ENCODE assay signal across 1 cellular context in the genomic region with DNA sequence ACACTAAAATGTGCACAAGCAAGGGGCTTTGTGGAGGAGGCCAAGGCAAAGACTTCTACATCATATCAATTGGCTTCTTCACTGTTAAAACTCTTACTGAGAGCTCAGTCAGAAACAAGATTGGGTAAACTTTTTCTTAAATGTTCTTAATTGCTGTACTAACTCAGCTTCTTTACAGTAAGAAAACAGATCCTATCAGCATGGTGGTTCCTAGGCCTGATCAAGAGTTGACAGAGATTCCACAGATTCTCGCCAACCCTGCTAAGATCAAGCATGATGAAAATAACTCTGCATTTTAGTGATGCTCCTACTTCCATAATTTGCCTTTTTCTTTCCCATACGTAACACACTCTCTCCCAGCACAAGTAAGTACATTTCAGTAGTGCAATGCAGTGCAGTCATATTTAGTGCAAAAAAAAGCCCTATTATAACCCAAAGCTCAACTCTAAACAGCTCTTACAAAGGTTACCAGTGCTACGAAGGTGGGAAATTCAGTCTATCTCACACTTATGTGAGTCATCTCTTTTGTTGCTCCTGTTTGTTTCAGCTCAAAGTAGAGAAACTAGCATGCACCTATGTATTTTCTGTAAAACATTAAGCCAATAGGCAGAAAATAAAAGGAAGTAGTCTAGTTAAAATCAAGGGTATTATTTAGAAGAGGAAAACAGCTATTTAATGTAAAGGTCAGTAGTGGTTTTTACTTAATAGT.
TF ChIP-seq lines count a peak whose summit lies in the region.

No MANE protein-coding gene starts in this region.

TF ChIP-seq in GM12878, 131 proteins besides CTCF, POLR2A, EP300 and RAD21:
- TF ChIP-seq, protein P1, sequence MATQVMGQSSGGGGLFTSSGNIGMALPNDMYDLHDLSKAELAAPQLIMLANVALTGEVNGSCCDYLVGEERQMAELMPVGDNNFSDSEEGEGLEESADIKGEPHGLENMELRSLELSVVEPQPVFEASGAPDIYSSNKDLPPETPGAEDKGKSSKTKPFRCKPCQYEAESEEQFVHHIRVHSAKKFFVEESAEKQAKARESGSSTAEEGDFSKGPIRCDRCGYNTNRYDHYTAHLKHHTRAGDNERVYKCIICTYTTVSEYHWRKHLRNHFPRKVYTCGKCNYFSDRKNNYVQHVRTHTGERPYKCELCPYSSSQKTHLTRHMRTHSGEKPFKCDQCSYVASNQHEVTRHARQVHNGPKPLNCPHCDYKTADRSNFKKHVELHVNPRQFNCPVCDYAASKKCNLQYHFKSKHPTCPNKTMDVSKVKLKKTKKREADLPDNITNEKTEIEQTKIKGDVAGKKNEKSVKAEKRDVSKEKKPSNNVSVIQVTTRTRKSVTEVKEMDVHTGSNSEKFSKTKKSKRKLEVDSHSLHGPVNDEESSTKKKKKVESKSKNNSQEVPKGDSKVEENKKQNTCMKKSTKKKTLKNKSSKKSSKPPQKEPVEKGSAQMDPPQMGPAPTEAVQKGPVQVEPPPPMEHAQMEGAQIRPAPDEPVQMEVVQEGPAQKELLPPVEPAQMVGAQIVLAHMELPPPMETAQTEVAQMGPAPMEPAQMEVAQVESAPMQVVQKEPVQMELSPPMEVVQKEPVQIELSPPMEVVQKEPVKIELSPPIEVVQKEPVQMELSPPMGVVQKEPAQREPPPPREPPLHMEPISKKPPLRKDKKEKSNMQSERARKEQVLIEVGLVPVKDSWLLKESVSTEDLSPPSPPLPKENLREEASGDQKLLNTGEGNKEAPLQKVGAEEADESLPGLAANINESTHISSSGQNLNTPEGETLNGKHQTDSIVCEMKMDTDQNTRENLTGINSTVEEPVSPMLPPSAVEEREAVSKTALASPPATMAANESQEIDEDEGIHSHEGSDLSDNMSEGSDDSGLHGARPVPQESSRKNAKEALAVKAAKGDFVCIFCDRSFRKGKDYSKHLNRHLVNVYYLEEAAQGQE (IDR thresholded peaks at IDR 0.05; ENCODE audit: low read depth, low read length) = no peak
- TF ChIP-seq PML (IDR thresholded peaks at IDR 0.05; ENCODE audit: low read length) (no peak), TCF12 (IDR thresholded peaks at IDR 0.05; ENCODE audit: low read depth, low read length) (no peak), CHD2 (IDR thresholded peaks at IDR 0.05; ENCODE audit: borderline replicate concordance, low read depth, low read length) (no peak), NFYA (IDR thresholded peaks at IDR 0.05; ENCODE audit: borderline replicate concordance, low read depth, low read length) (no peak), TCF7 (IDR thresholded peaks at IDR 0.05; ENCODE audit: borderline replicate concordance) (no peak), BACH1 (IDR thresholded peaks at IDR 0.05; ENCODE audit: borderline replicate concordance) (no peak), PAX8 (IDR thresholded peaks at IDR 0.05) (no peak), EED (IDR thresholded peaks at IDR 0.05; ENCODE audit: low read depth) (no peak), ZNF274 (IDR thresholded peaks at IDR 0.05; ENCODE audit: insufficient read depth, insufficient read length) (no peak), SIX5 (IDR thresholded peaks at IDR 0.05; ENCODE audit: low read depth, low read length, severe bottlenecking) (no peak), IKZF2 (IDR thresholded peaks at IDR 0.05) (peak in 1 of 2 experiments; percentile 38; a peak in 2 of 4 replicates), KAT2A (conservative IDR thresholded peaks at IDR 0.05; ENCODE audit: control insufficient read depth, low read depth, low read length) (no peak), YY1 (IDR thresholded peaks at IDR 0.05; ENCODE audit: low read depth, low read length) (no peak), YBX1 (IDR thresholded peaks at IDR 0.05) (no peak), GATAD2B (conservative IDR thresholded peaks at IDR 0.05; ENCODE audit: low read depth) (no peak), BHLHE40 (IDR thresholded peaks at IDR 0.05; ENCODE audit: borderline replicate concordance in 1 of 2, low read depth in 2 of 2, low read length in 1 of 2) (0 out of 4 replicates have a peak, but pooled peaks of 1 of the 2 experiments have one; percentile 33), ATF7 (IDR thresholded peaks at IDR 0.05; ENCODE audit: low read depth) (peak; percentile 31; the same call in 1 of the 2 replicates), TCF3 (IDR thresholded peaks at IDR 0.05; ENCODE audit: borderline replicate concordance, insufficient read depth, low read depth, low read length) (no peak), CREM (IDR thresholded peaks at IDR 0.05; ENCODE audit: low read depth) (no peak), POLR2AphosphoS2 (IDR thresholded peaks at IDR 0.05; ENCODE audit: low read depth, low read length) (no peak)
- TF ChIP-seq, protein P2, sequence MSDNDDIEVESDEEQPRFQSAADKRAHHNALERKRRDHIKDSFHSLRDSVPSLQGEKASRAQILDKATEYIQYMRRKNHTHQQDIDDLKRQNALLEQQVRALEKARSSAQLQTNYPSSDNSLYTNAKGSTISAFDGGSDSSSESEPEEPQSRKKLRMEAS (IDR thresholded peaks at IDR 0.05; ENCODE audit: low read depth, low read length) = no peak
- TF ChIP-seq, protein P3, sequence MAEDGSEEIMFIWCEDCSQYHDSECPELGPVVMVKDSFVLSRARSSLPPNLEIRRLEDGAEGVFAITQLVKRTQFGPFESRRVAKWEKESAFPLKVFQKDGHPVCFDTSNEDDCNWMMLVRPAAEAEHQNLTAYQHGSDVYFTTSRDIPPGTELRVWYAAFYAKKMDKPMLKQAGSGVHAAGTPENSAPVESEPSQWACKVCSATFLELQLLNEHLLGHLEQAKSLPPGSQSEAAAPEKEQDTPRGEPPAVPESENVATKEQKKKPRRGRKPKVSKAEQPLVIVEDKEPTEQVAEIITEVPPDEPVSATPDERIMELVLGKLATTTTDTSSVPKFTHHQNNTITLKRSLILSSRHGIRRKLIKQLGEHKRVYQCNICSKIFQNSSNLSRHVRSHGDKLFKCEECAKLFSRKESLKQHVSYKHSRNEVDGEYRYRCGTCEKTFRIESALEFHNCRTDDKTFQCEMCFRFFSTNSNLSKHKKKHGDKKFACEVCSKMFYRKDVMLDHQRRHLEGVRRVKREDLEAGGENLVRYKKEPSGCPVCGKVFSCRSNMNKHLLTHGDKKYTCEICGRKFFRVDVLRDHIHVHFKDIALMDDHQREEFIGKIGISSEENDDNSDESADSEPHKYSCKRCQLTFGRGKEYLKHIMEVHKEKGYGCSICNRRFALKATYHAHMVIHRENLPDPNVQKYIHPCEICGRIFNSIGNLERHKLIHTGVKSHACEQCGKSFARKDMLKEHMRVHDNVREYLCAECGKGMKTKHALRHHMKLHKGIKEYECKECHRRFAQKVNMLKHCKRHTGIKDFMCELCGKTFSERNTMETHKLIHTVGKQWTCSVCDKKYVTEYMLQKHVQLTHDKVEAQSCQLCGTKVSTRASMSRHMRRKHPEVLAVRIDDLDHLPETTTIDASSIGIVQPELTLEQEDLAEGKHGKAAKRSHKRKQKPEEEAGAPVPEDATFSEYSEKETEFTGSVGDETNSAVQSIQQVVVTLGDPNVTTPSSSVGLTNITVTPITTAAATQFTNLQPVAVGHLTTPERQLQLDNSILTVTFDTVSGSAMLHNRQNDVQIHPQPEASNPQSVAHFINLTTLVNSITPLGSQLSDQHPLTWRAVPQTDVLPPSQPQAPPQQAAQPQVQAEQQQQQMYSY (CRISPR knock-in tag; IDR thresholded peaks at IDR 0.05) = no peak
- TF ChIP-seq, protein P4, sequence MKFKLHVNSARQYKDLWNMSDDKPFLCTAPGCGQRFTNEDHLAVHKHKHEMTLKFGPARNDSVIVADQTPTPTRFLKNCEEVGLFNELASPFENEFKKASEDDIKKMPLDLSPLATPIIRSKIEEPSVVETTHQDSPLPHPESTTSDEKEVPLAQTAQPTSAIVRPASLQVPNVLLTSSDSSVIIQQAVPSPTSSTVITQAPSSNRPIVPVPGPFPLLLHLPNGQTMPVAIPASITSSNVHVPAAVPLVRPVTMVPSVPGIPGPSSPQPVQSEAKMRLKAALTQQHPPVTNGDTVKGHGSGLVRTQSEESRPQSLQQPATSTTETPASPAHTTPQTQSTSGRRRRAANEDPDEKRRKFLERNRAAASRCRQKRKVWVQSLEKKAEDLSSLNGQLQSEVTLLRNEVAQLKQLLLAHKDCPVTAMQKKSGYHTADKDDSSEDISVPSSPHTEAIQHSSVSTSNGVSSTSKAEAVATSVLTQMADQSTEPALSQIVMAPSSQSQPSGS (IDR thresholded peaks at IDR 0.05; ENCODE audit: low read length) = no peak
- TF ChIP-seq, protein P5, sequence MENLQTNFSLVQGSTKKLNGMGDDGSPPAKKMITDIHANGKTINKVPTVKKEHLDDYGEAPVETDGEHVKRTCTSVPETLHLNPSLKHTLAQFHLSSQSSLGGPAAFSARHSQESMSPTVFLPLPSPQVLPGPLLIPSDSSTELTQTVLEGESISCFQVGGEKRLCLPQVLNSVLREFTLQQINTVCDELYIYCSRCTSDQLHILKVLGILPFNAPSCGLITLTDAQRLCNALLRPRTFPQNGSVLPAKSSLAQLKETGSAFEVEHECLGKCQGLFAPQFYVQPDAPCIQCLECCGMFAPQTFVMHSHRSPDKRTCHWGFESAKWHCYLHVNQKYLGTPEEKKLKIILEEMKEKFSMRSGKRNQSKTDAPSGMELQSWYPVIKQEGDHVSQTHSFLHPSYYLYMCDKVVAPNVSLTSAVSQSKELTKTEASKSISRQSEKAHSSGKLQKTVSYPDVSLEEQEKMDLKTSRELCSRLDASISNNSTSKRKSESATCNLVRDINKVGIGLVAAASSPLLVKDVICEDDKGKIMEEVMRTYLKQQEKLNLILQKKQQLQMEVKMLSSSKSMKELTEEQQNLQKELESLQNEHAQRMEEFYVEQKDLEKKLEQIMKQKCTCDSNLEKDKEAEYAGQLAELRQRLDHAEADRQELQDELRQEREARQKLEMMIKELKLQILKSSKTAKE (IDR thresholded peaks at IDR 0.05; ENCODE audit: low read depth, poor library complexity, severe bottlenecking) = peak; percentile 39
- TF ChIP-seq, protein P6, sequence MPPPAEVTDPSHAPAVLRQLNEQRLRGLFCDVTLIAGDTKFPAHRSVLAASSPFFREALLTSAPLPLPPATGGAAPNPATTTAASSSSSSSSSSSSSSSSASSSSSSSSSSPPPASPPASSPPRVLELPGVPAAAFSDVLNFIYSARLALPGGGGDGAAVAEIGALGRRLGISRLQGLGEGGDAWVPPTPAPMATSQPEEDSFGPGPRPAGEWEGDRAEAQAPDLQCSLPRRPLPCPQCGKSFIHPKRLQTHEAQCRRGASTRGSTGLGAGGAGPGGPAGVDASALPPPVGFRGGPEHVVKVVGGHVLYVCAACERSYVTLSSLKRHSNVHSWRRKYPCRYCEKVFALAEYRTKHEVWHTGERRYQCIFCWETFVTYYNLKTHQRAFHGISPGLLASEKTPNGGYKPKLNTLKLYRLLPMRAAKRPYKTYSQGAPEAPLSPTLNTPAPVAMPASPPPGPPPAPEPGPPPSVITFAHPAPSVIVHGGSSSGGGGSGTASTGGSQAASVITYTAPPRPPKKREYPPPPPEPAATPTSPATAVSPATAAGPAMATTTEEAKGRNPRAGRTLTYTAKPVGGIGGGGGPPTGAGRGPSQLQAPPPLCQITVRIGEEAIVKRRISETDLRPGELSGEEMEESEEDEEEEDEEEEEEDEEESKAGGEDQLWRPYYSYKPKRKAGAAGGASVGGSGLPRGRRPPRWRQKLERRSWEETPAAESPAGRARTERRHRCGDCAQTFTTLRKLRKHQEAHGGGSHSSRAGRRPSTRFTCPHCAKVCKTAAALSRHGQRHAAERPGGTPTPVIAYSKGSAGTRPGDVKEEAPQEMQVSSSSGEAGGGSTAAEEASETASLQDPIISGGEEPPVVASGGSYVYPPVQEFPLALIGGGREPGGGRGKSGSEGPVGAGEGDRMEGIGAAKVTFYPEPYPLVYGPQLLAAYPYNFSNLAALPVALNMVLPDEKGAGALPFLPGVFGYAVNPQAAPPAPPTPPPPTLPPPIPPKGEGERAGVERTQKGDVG (CRISPR knock-in tag; IDR thresholded peaks at IDR 0.05) = no peak
